20 cellular contexts compared by ENCODE assay signal in genomic region chr16:79247386-79247785, GRCh38.
DNase-seq lines count a peak whose midpoint lies in the region; ATAC-seq, FAIRE-seq and TF ChIP-seq lines count a peak whose summit lies in the region.
"Had no signal": no experiment of that assay in that cellular context is flagged by ENCODE, and none has a peak within 500 bp of the region (broad histone marks: within the 10 kb centered on the region; RNA-seq: fewer than 3 reads in every experiment).

No MANE protein-coding gene starts in this region.

- H3K4me3 Mint-ChIP-seq in GM23338 (no peak overlapping the region), T-cell (no peak overlapping the region), H9 (no peak overlapping the region)
- H3K4me3 Mint-ChIP-seq: CD14-positive monocyte had no signal

- no peaks in the 10 kb centered on the region for H4K20me1 ChIP-seq in GM23338 (replicated peaks; ENCODE audit: insufficient read depth)
- H4K20me1 ChIP-seq in K562 (replicated peaks; ENCODE audit: control insufficient read depth, insufficient read depth, low read length) = no peaks in the 10 kb centered on the region
- no peaks in the 10 kb centered on the region for H4K20me1 ChIP-seq in H9 (ENCODE audit: control insufficient read depth, insufficient read depth, insufficient read length)

- no peaks in the 10 kb centered on the region for H3K79me2 ChIP-seq in GM23338 (replicated peaks; ENCODE audit: insufficient read depth)
- no peaks in the 10 kb centered on the region for H3K79me2 ChIP-seq in K562 (ENCODE audit: control insufficient read depth, insufficient read depth, low read length)
- H3K79me2 ChIP-seq in H9 (ENCODE audit: insufficient read depth, low read length) = no peaks in the 10 kb centered on the region

- BruUV-seq in K562 (replicated peaks; lab: Mats Ljungman, UMichigan) = no TSS peak

- CTCF ChIA-PET in K562 (lab: Yijun Ruan, JAX; ENCODE audit: low intra/inter-chr PET ratio) = no interaction called here
- CTCF ChIA-PET in T-cell (lab: Charles Lee) = no interaction called here

- peaks cover 8% of the 10 kb centered on the region; the same call in 2 of the 3 replicates for H3K4me1 Mint-ChIP-seq in GM23338
- no peaks in the 10 kb centered on the region for H3K4me1 Mint-ChIP-seq in T-cell
- H3K4me1 Mint-ChIP-seq in H9 = peaks cover 7 to 8% of the 10 kb centered on the region in 2 experiments
- H3K4me1 Mint-ChIP-seq: CD14-positive monocyte had no signal

- in situ Hi-C loops in K562 (cut with MboI) = no loop called here

- no peak overlapping the region for H3K9ac ChIP-seq in K562 (ENCODE audit: insufficient read depth in 1 of 2, low read depth in 2 of 2, low read length in 2 of 2)
- no peak overlapping the region for H3K9ac ChIP-seq in H9 (ENCODE audit: extremely low read depth, insufficient read length, low read length)

- H3K27ac Mint-ChIP-seq in GM23338 (no peak overlapping the region; the same call in 1 of the 2 replicates), T-cell (no peak overlapping the region), H9 (peak overlapping the region in 1 of 3 experiments; percentile 31; a peak in 1 of 7 replicates)
- H3K27ac Mint-ChIP-seq: CD14-positive monocyte had no signal

- H2BK5ac ChIP-seq in H9 (ENCODE audit: insufficient read length, low read length) = no peak overlapping the region

- no peak overlapping the region for H3K23ac ChIP-seq in H9 (ENCODE audit: insufficient read length, low read depth, low read length)

- WGBS in K562 (ENCODE audit: insufficient coverage, low coverage, missing lambda C conversion rate) = 1% methylated on average over 5 of the region's 5 CpGs
- 40% methylated on average over 5 of the region's 5 CpGs for WGBS in right lobe of liver (ENCODE audit: insufficient coverage, low coverage, low lambda C conversion rate, missing lambda C conversion rate)
- WGBS in H9 (ENCODE audit: extremely low coverage, insufficient read length, low lambda C conversion rate) = no CpG with 5 or more reads among the region's 5 CpGs

- H3T11ph ChIP-seq in H9 (ENCODE audit: low read length) = no peak overlapping the region

- H3K9me2 ChIP-seq in GM23338 (ENCODE audit: insufficient read depth) = no peaks in the 10 kb centered on the region

- no peaks in the 10 kb centered on the region for H3K79me1 ChIP-seq in H9 (ENCODE audit: insufficient read depth, low read depth, low read length, poor library complexity, severe bottlenecking)

- H4K8ac ChIP-seq in H9 (replicated peaks; ENCODE audit: insufficient read length, low read depth, low read length) = no peak overlapping the region

- intact Hi-C loops in K562 (cut with micrococcal nuclease) = no loop called here
- intact Hi-C loops in right lobe of liver (cut with DNase I) = no loop called here

- no peaks in the 10 kb centered on the region for H3K9me1 ChIP-seq in K562 (ENCODE audit: control insufficient read depth, insufficient read depth, low read length)

- FAIRE-seq in K562 (lab: Jason Lieb, UNC) = peak; percentile 23
- FAIRE-seq: RCC 7860 had no signal

- H4K5ac ChIP-seq in H9 (ENCODE audit: insufficient read length, low read depth, low read length) = no peak overlapping the region

- no peak for TF ChIP-seq EP300 in K562 (IDR thresholded peaks at IDR 0.05; ENCODE audit: low read length)

- no peak overlapping the region for H2BK20ac ChIP-seq in H9 (ENCODE audit: low read depth, low read length, poor library complexity, severe bottlenecking)

- H3K27me3 Mint-ChIP-seq in GM23338 (ENCODE audit: insufficient read depth, low read depth, poor library complexity) (peaks cover 2% of the 10 kb centered on the region), T-cell (no peaks in the 10 kb centered on the region), H9 (ENCODE audit: low read depth) (no peaks in the 10 kb centered on the region)

- TF ChIP-seq POLR2A in K562 (conservative IDR thresholded peaks at IDR 0.05) (no peak), right lobe of liver (IDR thresholded peaks at IDR 0.05) (no peak)

- H3K27ac ChIP-seq in GM23338 (ENCODE audit: low read depth) (no peak overlapping the region), K562 (ENCODE audit: extremely low read depth, low read depth, low read length) (no peak overlapping the region), right lobe of liver (no peak overlapping the region), H9 (ENCODE audit: insufficient read length, low read depth, low read length) (no peak overlapping the region)
- H3K27ac ChIP-seq: 22Rv1, SK-N-MC had no signal

- no peak overlapping the region for H3K4ac ChIP-seq in H9 (ENCODE audit: low read depth, low read length)

- TF ChIP-seq CTCF in GM23338 (conservative IDR thresholded peaks at IDR 0.05; ENCODE audit: low read depth in 2 of 2) (no peak), K562 (IDR thresholded peaks at IDR 0.05 in 2 of 3, conservative IDR thresholded peaks at IDR 0.05 in 1 of 3; ENCODE audit: insufficient read depth in 2 of 3, low read depth in 1 of 3, low read length in 3 of 3) (no peak), right lobe of liver (IDR thresholded peaks at IDR 0.05) (no peak), H9 (conservative IDR thresholded peaks at IDR 0.05) (no peak)

- H3K4me3 ChIP-seq in GM23338 (no peak overlapping the region), K562 (no peak overlapping the region), right lobe of liver (no peak overlapping the region)
- H3K4me3 ChIP-seq: SK-N-MC had no signal

- ATAC-seq in GM23338 (no peak), K562 (no peak), right lobe of liver (peak; percentile 67 to 77 (median 72)), T-cell (replicated peaks in 1 of 4) (no peak), HG03175 (IDR thresholded peaks at IDR 0.05; ENCODE audit: unreplicated experiment) (no peak)

- H2AFZ ChIP-seq in GM23338 (peak overlapping the region; percentile 86; the same call in 1 of the 2 replicates), K562 (ENCODE audit: low read depth, low read length) (no peak overlapping the region), H9 (ENCODE audit: low read length) (no peak overlapping the region)

- H2BK15ac ChIP-seq in H9 (ENCODE audit: low read depth, low read length) = no peak overlapping the region

- H3K4me1 ChIP-seq in GM23338 (ENCODE audit: insufficient read depth) (no peaks in the 10 kb centered on the region; the same call in 1 of the 2 replicates), K562 (replicated peaks in 1 of 2; ENCODE audit: control insufficient read depth in 2 of 2, insufficient read depth in 2 of 2, low read length in 2 of 2) (no peaks in the 10 kb centered on the region), right lobe of liver (peaks cover 0 to 11% (median 1%) of the 10 kb centered on the region in 4 donors), H9 (ENCODE audit: insufficient read depth, low read length) (no peaks in the 10 kb centered on the region)

- no peak overlapping the region for H2BK12ac ChIP-seq in H9 (ENCODE audit: insufficient read length, low read depth, low read length)

- peaks cover 3% of the 10 kb centered on the region; the same call in 2 of the 3 replicates for H3K9me3 Mint-ChIP-seq in GM23338
- H3K9me3 Mint-ChIP-seq in T-cell = no peaks in the 10 kb centered on the region
- peaks cover 2 to 4% of the 10 kb centered on the region in 2 experiments; a peak in 2 of 5 replicates for H3K9me3 Mint-ChIP-seq in H9

- H3K27me3 ChIP-seq in GM23338 (ENCODE audit: insufficient read depth) (no peaks in the 10 kb centered on the region), K562 (ENCODE audit: control insufficient read depth in 2 of 2, insufficient read depth in 2 of 2, low read length in 2 of 2) (peaks cover 0 to 3% of the 10 kb centered on the region in 2 experiments; a peak in 2 of 5 replicates), right lobe of liver (no peaks in the 10 kb centered on the region), H9 (ENCODE audit: insufficient read depth, low read length) (no peaks in the 10 kb centered on the region)

- no peak overlapping the region for H3K4me2 ChIP-seq in GM23338
- no peak overlapping the region for H3K4me2 ChIP-seq in K562 (ENCODE audit: insufficient read depth, low read length)
- H3K4me2 ChIP-seq in H9 (ENCODE audit: insufficient read depth, insufficient read length, low read length) = no peak overlapping the region

- H2BK120ac ChIP-seq in H9 (ENCODE audit: low read depth, low read length, poor library complexity, severe bottlenecking) = no peak overlapping the region

- H4K91ac ChIP-seq in H9 (ENCODE audit: insufficient read length, low read depth, low read length) = no peak overlapping the region

- H3K56ac ChIP-seq in H9 (ENCODE audit: insufficient read length, low read depth, low read length) = no peak overlapping the region

- POLR2A ChIA-PET in K562 (lab: Yijun Ruan, JAX) = interaction anchor here (0.6 kb wide), 1 partner anchor 8 kb away, joined by 3 read pairs; no protein-coding TSS in a partner anchor
- POLR2A ChIA-PET in T-cell (lab: Charles Lee) = no interaction called here

- no peaks in the 10 kb centered on the region for H3F3A ChIP-seq in GM23338 (replicated peaks; ENCODE audit: low read depth)

- H3K23me2 ChIP-seq in H9 (ENCODE audit: insufficient read length, low read depth, low read length, poor library complexity, severe bottlenecking) = no peaks in the 10 kb centered on the region

- DNase-seq in NCI-H1092 treated with DMSO at 0.1 percent for 48 hours (lab: John Stamatoyannopoulos, UW) (peak; percentile 18), NCI-H1092 (lab: John Stamatoyannopoulos, UW) (no peak), GM23338 (ENCODE audit: low spot score) (no peak), K562 (ENCODE audit: extremely low read depth in 1 of 4, low spot score in 3 of 4) (no peak), right lobe of liver (no peak), T-cell (no peak), H9 (no peak)
- DNase-seq: AML-193; DMS79; H7; NCI-H1436; NCI-H345; NCI-H524 treated with DMSO at 0.1 percent for 48 hours; NK-92 treated with Interleukin-12 subunit alpha and Interleukin-12 subunit beta, amount 100 ng/mL, for 24 hours; SHP77 had no signal

- no peak overlapping the region for H3K18ac ChIP-seq in H9 (ENCODE audit: insufficient read length, low read depth, low read length)

- no peak for TF ChIP-seq RAD21 in K562 (CRISPR knock-in tag; conservative IDR thresholded peaks at IDR 0.05 in 1 of 2, IDR thresholded peaks at IDR 0.05 in 1 of 2)

- no peaks in the 10 kb centered on the region for H3K36me3 ChIP-seq in GM23338 (ENCODE audit: insufficient read depth)
- H3K36me3 ChIP-seq in K562 (ENCODE audit: control insufficient read depth, insufficient read depth, low read length) = no peaks in the 10 kb centered on the region
- no peaks in the 10 kb centered on the region for H3K36me3 ChIP-seq in right lobe of liver

- H3K9me3 ChIP-seq in K562 (replicated peaks; ENCODE audit: control insufficient read depth, insufficient read depth, low read depth, low read length) (no peaks in the 10 kb centered on the region), right lobe of liver (no peaks in the 10 kb centered on the region), H9 (ENCODE audit: control insufficient read depth, low read depth, low read length) (no peaks in the 10 kb centered on the region)

- no peak overlapping the region for H3K14ac ChIP-seq in H9 (ENCODE audit: insufficient read depth, low read length)

- H2AK5ac ChIP-seq in H9 (ENCODE audit: insufficient read length, low read length) = no peak overlapping the region

- H3K36me3 Mint-ChIP-seq in GM23338 (ENCODE audit: low read depth) = no peaks in the 10 kb centered on the region
- no peaks in the 10 kb centered on the region for H3K36me3 Mint-ChIP-seq in T-cell
- H3K36me3 Mint-ChIP-seq in H9 (ENCODE audit: insufficient read depth in 1 of 3, low read depth in 3 of 3) = 0 out of 7 replicates have a peak, but pooled peaks cover 0 to 3% (median 0%) of the 10 kb centered on the region in 3 experiments
- H3K36me3 Mint-ChIP-seq: CD14-positive monocyte had no signal

Comparison
In these comparisons a context has a peak if more than half of its experiments do, and no peak if none do; other contexts are left out.
1. ATAC-seq: peak in right lobe of liver (4 of 4); none in GM23338 (single experiment), K562 (single experiment), T-cell (0 of 4) and HG03175 (single experiment).